19 cellular contexts compared by ENCODE assay signal in the genomic region with DNA sequence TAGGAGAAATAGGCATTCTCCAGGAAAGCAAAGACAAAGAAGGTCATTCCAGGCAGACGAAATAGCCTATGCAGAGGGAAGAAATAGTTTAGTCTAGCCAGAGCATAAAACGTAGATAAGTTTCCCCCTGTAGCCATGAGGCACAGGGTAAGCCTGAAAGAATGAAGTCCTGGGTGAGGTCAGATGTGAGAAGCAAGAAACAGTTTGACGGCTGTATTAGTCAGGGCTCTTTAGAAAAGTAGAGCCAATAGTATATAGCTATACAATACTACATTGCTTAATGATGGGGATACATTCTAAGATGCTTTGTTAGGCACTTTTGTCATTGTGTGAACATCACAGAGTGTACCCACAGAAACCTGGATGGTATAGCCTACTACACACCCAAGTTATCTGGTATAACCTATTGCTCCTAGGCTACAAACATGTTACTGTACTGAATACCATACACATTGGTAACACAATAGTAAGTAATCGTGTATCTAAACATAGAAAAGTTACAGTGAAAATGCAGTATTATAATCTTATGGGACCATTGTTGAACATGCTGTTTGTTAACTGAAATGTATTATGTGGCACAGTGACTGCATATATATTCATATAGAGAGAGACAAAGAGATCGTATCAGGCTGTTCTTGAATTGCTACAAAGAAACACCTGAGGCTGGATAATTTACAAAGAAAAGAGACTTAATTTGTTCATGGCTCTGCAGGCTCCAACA. TPM values are rescaled to one million over a fixed set of nuclear protein-coding genes. Genes with fewer than 3 reads are reported as not detected.
A peak's percentile ranks its signal among the peaks of the same experiment; 100 is the strongest.
DNase-seq lines count a peak whose midpoint lies in the region; ATAC-seq and TF ChIP-seq lines count a peak whose summit lies in the region.
"Had no signal": no experiment of that assay in that cellular context is flagged by ENCODE, and none has a peak within 500 bp of the region (broad histone marks: within the 10 kb centered on the region; RNA-seq: fewer than 3 reads in every experiment).

No MANE protein-coding gene starts in this region.

- H3K27ac ChIP-seq in liver (ENCODE audit: low read depth in 1 of 2, low read length in 2 of 2) (peak overlapping the region; percentile 78 to 87), suprapubic skin (no peak overlapping the region)
- H3K27ac ChIP-seq: BLaER1 treated with 17β-estradiol and CSF1 and Interleukin-3, amounts not matched to agents 10 nM and 100 nM; left ventricle myocardium inferior; ovary had no signal

- H3K4me1 ChIP-seq in liver (ENCODE audit: control insufficient read depth in 4 of 4, insufficient read depth in 4 of 4, low read length in 3 of 4) (peaks cover 4 to 14% (median 9%) of the 10 kb centered on the region in 4 donors), suprapubic skin (peaks cover 10% of the 10 kb centered on the region)
- H3K4me1 ChIP-seq: left ventricle myocardium inferior had no signal

- peaks cover 2% of the 10 kb centered on the region for H3K27me3 Mint-ChIP-seq in HFFc6 (ENCODE audit: insufficient read depth)
- H3K27me3 Mint-ChIP-seq: central memory CD8-positive, alpha-beta T cell had no signal

- no peak for TF ChIP-seq POLR2A in suprapubic skin (IDR thresholded peaks at IDR 0.05)

- H3K36me3 ChIP-seq in liver (ENCODE audit: control insufficient read depth in 4 of 4, insufficient read depth in 3 of 4, low read depth in 1 of 4, low read length in 3 of 4) (no peaks in the 10 kb centered on the region), suprapubic skin (no peaks in the 10 kb centered on the region)
- H3K36me3 ChIP-seq: BLaER1 treated with 17β-estradiol and CSF1 and Interleukin-3, amounts not matched to agents 10 nM and 100 nM; left ventricle myocardium inferior; ovary had no signal

- no peak overlapping the region for H3K9ac ChIP-seq in liver (ENCODE audit: low read depth in 1 of 2, low read length in 2 of 2)
- H3K9ac ChIP-seq: BLaER1 treated with 17β-estradiol and CSF1 and Interleukin-3, amounts not matched to agents 10 nM and 100 nM had no signal

- peaks cover 4% of the 10 kb centered on the region for H3K9me3 Mint-ChIP-seq in HFFc6

- H3K4me3 ChIP-seq in AG10803 (ENCODE audit: low read length) (no peak overlapping the region), cardiac fibroblast (replicated peaks in 1 of 2; ENCODE audit: low read depth in 2 of 2, low read length in 2 of 2) (no peak overlapping the region), liver (ENCODE audit: low read depth in 1 of 3, low read length in 3 of 3) (no peak overlapping the region), suprapubic skin (no peak overlapping the region)
- H3K4me3 ChIP-seq: BLaER1 treated with 17β-estradiol and CSF1 and Interleukin-3, amounts not matched to agents 10 nM and 100 nM; left ventricle myocardium inferior; ovary had no signal

- TF ChIP-seq CTCF in AG10803 (conservative IDR thresholded peaks at IDR 0.05; ENCODE audit: low read length) (no peak), HFFc6 (IDR thresholded peaks at IDR 0.05) (no peak), cardiac fibroblast (IDR thresholded peaks at IDR 0.05; ENCODE audit: low read depth, low read length) (no peak), liver (IDR thresholded peaks at IDR 0.05; ENCODE audit: low read depth, low read length, missing input control) (no peak), suprapubic skin (IDR thresholded peaks at IDR 0.05) (no peak)

- no peak for TF ChIP-seq RAD21 in liver (IDR thresholded peaks at IDR 0.05)

- DNase-seq in AG10803 (ENCODE audit: low read depth) (peak; percentile 47), HFFc6 (peak; percentile 82), cardiac fibroblast (ENCODE audit: low read depth in 2 of 2) (peak; percentile 39 to 84), suprapubic skin (ENCODE audit: low spot score in 2 of 2) (no peak), MV-4-11 (lab: John Stamatoyannopoulos, UW) (no peak), NCI-H510A (lab: John Stamatoyannopoulos, UW) (no peak)
- DNase-seq: activated CD8-positive, alpha-beta memory T cell treated with anti-CD3 and anti-CD28 coated beads for 24 hours; effector CD8-positive, alpha-beta T cell; left ventricle myocardium inferior; NCI-H187; ovary; stimulated activated CD4-positive, alpha-beta T cell treated with anti-CD3 and anti-CD28 coated beads, Interleukin-4, amount 100 ng/mL, for 1 hour had no signal

- peaks cover 5% of the 10 kb centered on the region; the same call in 1 of the 2 replicates for H3K36me3 Mint-ChIP-seq in HFFc6 (ENCODE audit: low read depth)
- H3K36me3 Mint-ChIP-seq: WTC11 had no signal

- ATAC-seq in GM18502 (IDR thresholded peaks at IDR 0.05; ENCODE audit: poor library complexity, unreplicated experiment) = no peak
- ATAC-seq: Right ventricle myocardium inferior had no signal

- H3K27me3 ChIP-seq in liver (ENCODE audit: control insufficient read depth in 4 of 4, insufficient read depth in 4 of 4, low read length in 3 of 4) (no peaks in the 10 kb centered on the region), suprapubic skin (no peaks in the 10 kb centered on the region)
- H3K27me3 ChIP-seq: BLaER1 treated with 17β-estradiol and CSF1 and Interleukin-3, amounts not matched to agents 10 nM and 100 nM; ovary had no signal

- no peaks in the 10 kb centered on the region for H3K9me3 ChIP-seq in liver (ENCODE audit: control insufficient read depth in 4 of 4, low read length in 3 of 4)
- no peaks in the 10 kb centered on the region for H3K9me3 ChIP-seq in suprapubic skin
- H3K9me3 ChIP-seq: ovary had no signal

- H3K27ac Mint-ChIP-seq in HFFc6 = no peak overlapping the region
- H3K27ac Mint-ChIP-seq: activated T-helper 2 cell treated with anti-CD3 and anti-CD28 coated beads, Interferon-gamma antibody, Interleukin-2, Interleukin-4, amounts not matched to agents 10 μg/mL and 5 μg/mL and 100 μg/mL, durations not matched to agents 14 hours and 24 hours and 36 hours; WTC11 had no signal

- peaks cover 17% of the 10 kb centered on the region for H3K4me1 Mint-ChIP-seq in HFFc6 (ENCODE audit: low read depth)
- H3K4me1 Mint-ChIP-seq: WTC11 had no signal

- no peak for TF ChIP-seq EP300 in suprapubic skin (IDR thresholded peaks at IDR 0.05)

- no peak overlapping the region for H3K4me3 Mint-ChIP-seq in HFFc6
- H3K4me3 Mint-ChIP-seq: central memory CD8-positive, alpha-beta T cell; WTC11 had no signal

- WGBS in liver = 92% methylated on average over 5 of the region's 5 CpGs
- 79% methylated on average over 5 of the region's 5 CpGs for WGBS in suprapubic skin

TF ChIP-seq in liver, 16 proteins besides CTCF, POLR2A, EP300 and RAD21 (continues in another document):
- TF ChIP-seq, protein P1, sequence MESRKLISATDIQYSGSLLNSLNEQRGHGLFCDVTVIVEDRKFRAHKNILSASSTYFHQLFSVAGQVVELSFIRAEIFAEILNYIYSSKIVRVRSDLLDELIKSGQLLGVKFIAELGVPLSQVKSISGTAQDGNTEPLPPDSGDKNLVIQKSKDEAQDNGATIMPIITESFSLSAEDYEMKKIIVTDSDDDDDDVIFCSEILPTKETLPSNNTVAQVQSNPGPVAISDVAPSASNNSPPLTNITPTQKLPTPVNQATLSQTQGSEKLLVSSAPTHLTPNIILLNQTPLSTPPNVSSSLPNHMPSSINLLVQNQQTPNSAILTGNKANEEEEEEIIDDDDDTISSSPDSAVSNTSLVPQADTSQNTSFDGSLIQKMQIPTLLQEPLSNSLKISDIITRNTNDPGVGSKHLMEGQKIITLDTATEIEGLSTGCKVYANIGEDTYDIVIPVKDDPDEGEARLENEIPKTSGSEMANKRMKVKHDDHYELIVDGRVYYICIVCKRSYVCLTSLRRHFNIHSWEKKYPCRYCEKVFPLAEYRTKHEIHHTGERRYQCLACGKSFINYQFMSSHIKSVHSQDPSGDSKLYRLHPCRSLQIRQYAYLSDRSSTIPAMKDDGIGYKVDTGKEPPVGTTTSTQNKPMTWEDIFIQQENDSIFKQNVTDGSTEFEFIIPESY (IDR thresholded peaks at IDR 0.05) = no peak
- no peak for TF ChIP-seq FOXA1 (IDR thresholded peaks at IDR 0.05)
- no peak for TF ChIP-seq HNF4G (IDR thresholded peaks at IDR 0.05)
- no peak for TF ChIP-seq JUND (IDR thresholded peaks at IDR 0.05)
- TF ChIP-seq RXRA (IDR thresholded peaks at IDR 0.05) = no peak
- TF ChIP-seq TAF1 (conservative IDR thresholded peaks at IDR 0.05) = no peak
- no peak for TF ChIP-seq FOXA2 (IDR thresholded peaks at IDR 0.05)
- TF ChIP-seq, protein P2, sequence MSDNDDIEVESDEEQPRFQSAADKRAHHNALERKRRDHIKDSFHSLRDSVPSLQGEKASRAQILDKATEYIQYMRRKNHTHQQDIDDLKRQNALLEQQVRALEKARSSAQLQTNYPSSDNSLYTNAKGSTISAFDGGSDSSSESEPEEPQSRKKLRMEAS (IDR thresholded peaks at IDR 0.05) = no peak
- TF ChIP-seq GABPA (IDR thresholded peaks at IDR 0.05 in 1 of 2, conservative IDR thresholded peaks at IDR 0.05 in 1 of 2) = no peak
- TF ChIP-seq EGR1 (IDR thresholded peaks at IDR 0.05; ENCODE audit: low read depth in 2 of 2) = no peak
- no peak for TF ChIP-seq HNF4A (conservative IDR thresholded peaks at IDR 0.05)
- TF ChIP-seq, protein P3, sequence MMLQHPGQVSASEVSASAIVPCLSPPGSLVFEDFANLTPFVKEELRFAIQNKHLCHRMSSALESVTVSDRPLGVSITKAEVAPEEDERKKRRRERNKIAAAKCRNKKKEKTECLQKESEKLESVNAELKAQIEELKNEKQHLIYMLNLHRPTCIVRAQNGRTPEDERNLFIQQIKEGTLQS (IDR thresholded peaks at IDR 0.05) = no peak
- no peak for TF ChIP-seq SP1 (IDR thresholded peaks at IDR 0.05)
- no peak for TF ChIP-seq NR2F2 (IDR thresholded peaks at IDR 0.05)

RNA-seq across cellular contexts. Expression of a gene that starts 59.3 kb away (rescaled TPM):
- 10 to 100 TPM; 11.4 to 15.7 (median 13.4) TPM for total RNA-seq in HFFc6 (2021; fragmentation: NEBNext Ultra II Directional; extraction: Animal tissue kit (Norgen Biotek cat#: 25700))
- total RNA-seq in liver (10 to 100 TPM in 1 of 2 donors, 1 to 10 TPM in 1; 5.1 to 10.5 TPM), suprapubic skin (10 to 100 TPM; 35.3 to 99.2 (median 40.4) TPM)
- polyA plus RNA-seq in liver = 1 to 10 TPM; 3.4 to 6.4 TPM

Comparison
In these comparisons a context has a peak if more than half of its experiments do, and no peak if none do; other contexts are left out.
1. DNase-seq: peak in AG10803 (single experiment), HFFc6 (single experiment) and cardiac fibroblast (2 of 2); none in suprapubic skin (0 of 2), MV-4-11 (single experiment) and NCI-H510A (single experiment).